ENCODE assay signal across 1 cellular context in the genomic region with DNA sequence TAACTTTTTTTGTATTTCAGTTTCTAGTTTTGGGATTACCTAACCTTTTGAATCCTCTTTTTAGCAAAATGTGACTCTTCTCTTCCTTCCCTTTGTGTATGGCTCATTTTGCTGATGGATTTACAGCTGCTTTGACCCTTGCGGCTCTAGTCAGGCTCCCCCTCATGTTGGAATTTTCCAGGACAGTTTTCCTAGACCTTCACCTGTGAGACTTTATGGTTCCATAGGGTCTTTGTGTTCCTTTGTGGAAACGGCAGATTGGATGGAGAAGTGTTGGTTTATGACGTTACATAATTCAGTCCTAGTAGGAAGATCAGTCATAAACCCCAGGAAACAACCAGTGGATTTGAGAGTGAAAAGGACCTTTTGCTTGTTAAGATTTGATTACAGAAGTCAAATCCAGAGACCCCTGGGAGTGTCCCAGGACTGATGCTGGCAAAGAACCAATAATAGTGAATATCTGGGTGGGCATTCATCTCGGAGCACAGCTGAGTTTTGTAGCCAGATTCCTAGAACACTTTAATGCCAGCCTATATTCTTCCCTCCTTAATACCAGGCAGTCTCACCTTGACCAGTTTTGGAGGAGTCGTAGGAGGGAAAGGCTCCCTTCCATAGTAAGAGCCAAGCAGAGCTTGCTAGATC.
TF ChIP-seq lines count a peak whose summit lies in the region.

No MANE protein-coding gene starts in this region.

TF ChIP-seq in GM23338, 12 proteins besides CTCF, POLR2A, EP300 and RAD21 (continued from another document):
- TF ChIP-seq, protein P1, sequence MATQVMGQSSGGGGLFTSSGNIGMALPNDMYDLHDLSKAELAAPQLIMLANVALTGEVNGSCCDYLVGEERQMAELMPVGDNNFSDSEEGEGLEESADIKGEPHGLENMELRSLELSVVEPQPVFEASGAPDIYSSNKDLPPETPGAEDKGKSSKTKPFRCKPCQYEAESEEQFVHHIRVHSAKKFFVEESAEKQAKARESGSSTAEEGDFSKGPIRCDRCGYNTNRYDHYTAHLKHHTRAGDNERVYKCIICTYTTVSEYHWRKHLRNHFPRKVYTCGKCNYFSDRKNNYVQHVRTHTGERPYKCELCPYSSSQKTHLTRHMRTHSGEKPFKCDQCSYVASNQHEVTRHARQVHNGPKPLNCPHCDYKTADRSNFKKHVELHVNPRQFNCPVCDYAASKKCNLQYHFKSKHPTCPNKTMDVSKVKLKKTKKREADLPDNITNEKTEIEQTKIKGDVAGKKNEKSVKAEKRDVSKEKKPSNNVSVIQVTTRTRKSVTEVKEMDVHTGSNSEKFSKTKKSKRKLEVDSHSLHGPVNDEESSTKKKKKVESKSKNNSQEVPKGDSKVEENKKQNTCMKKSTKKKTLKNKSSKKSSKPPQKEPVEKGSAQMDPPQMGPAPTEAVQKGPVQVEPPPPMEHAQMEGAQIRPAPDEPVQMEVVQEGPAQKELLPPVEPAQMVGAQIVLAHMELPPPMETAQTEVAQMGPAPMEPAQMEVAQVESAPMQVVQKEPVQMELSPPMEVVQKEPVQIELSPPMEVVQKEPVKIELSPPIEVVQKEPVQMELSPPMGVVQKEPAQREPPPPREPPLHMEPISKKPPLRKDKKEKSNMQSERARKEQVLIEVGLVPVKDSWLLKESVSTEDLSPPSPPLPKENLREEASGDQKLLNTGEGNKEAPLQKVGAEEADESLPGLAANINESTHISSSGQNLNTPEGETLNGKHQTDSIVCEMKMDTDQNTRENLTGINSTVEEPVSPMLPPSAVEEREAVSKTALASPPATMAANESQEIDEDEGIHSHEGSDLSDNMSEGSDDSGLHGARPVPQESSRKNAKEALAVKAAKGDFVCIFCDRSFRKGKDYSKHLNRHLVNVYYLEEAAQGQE (IDR thresholded peaks at IDR 0.05; ENCODE audit: unreplicated experiment) = no peak
- TF ChIP-seq, protein P2, sequence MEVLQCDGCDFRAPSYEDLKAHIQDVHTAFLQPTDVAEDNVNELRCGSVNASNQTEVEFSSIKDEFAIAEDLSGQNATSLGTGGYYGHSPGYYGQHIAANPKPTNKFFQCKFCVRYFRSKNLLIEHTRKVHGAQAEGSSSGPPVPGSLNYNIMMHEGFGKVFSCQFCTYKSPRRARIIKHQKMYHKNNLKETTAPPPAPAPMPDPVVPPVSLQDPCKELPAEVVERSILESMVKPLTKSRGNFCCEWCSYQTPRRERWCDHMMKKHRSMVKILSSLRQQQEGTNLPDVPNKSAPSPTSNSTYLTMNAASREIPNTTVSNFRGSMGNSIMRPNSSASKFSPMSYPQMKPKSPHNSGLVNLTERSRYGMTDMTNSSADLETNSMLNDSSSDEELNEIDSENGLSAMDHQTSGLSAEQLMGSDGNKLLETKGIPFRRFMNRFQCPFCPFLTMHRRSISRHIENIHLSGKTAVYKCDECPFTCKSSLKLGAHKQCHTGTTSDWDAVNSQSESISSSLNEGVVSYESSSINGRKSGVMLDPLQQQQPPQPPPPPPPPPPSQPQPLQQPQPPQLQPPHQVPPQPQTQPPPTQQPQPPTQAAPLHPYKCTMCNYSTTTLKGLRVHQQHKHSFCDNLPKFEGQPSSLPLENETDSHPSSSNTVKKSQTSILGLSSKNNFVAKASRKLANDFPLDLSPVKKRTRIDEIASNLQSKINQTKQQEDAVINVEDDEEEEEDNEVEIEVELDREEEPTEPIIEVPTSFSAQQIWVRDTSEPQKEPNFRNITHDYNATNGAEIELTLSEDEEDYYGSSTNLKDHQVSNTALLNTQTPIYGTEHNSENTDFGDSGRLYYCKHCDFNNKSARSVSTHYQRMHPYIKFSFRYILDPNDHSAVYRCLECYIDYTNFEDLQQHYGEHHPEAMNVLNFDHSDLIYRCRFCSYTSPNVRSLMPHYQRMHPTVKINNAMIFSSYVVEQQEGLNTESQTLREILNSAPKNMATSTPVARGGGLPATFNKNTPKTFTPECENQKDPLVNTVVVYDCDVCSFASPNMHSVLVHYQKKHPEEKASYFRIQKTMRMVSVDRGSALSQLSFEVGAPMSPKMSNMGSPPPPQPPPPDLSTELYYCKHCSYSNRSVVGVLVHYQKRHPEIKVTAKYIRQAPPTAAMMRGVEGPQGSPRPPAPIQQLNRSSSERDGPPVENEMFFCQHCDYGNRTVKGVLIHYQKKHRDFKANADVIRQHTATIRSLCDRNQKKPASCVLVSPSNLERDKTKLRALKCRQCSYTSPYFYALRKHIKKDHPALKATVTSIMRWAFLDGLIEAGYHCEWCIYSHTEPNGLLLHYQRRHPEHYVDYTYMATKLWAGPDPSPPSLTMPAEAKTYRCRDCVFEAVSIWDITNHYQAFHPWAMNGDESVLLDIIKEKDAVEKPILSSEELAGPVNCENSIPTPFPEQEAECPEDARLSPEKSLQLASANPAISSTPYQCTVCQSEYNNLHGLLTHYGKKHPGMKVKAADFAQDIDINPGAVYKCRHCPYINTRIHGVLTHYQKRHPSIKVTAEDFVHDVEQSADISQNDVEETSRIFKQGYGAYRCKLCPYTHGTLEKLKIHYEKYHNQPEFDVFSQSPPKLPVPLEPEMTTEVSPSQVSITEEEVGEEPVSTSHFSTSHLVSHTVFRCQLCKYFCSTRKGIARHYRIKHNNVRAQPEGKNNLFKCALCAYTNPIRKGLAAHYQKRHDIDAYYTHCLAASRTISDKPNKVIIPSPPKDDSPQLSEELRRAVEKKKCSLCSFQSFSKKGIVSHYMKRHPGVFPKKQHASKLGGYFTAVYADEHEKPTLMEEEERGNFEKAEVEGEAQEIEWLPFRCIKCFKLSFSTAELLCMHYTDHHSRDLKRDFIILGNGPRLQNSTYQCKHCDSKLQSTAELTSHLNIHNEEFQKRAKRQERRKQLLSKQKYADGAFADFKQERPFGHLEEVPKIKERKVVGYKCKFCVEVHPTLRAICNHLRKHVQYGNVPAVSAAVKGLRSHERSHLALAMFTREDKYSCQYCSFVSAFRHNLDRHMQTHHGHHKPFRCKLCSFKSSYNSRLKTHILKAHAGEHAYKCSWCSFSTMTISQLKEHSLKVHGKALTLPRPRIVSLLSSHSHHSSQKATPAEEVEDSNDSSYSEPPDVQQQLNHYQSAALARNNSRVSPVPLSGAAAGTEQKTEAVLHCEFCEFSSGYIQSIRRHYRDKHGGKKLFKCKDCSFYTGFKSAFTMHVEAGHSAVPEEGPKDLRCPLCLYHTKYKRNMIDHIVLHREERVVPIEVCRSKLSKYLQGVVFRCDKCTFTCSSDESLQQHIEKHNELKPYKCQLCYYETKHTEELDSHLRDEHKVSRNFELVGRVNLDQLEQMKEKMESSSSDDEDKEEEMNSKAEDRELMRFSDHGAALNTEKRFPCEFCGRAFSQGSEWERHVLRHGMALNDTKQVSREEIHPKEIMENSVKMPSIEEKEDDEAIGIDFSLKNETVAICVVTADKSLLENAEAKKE (CRISPR knock-in tag; IDR thresholded peaks at IDR 0.05) = no peak
- no peak for TF ChIP-seq POLR2AphosphoS5 (IDR thresholded peaks at IDR 0.05; ENCODE audit: low read depth)
- TF ChIP-seq, protein P3, sequence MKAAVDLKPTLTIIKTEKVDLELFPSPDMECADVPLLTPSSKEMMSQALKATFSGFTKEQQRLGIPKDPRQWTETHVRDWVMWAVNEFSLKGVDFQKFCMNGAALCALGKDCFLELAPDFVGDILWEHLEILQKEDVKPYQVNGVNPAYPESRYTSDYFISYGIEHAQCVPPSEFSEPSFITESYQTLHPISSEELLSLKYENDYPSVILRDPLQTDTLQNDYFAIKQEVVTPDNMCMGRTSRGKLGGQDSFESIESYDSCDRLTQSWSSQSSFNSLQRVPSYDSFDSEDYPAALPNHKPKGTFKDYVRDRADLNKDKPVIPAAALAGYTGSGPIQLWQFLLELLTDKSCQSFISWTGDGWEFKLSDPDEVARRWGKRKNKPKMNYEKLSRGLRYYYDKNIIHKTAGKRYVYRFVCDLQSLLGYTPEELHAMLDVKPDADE (IDR thresholded peaks at IDR 0.05) = no peak
- TF ChIP-seq STAT1 (IDR thresholded peaks at IDR 0.05; ENCODE audit: unreplicated experiment) = no peak
- no peak for TF ChIP-seq EZH2 (IDR thresholded peaks at IDR 0.05; ENCODE audit: low read depth, unreplicated experiment)
- no peak for TF ChIP-seq CREB1 (CRISPR knock-in tag; IDR thresholded peaks at IDR 0.05; ENCODE audit: low read depth)
- TF ChIP-seq NANOG (IDR thresholded peaks at IDR 0.05; ENCODE audit: borderline replicate concordance) = no peak
- no peak for TF ChIP-seq EZH2phosphoT487 (IDR thresholded peaks at IDR 0.05; ENCODE audit: unreplicated experiment)
